ENCODE assay signal across 33 cellular contexts in genomic region chr5:39315995-39316394, GRCh38. TPM values are rescaled to one million over a fixed set of nuclear protein-coding genes. Genes with fewer than 3 reads are reported as not detected.
"Had no signal": no experiment of that assay in that cellular context is flagged by ENCODE, and none has a peak within 500 bp of the region (broad histone marks: within the 10 kb centered on the region; RNA-seq: fewer than 3 reads in every experiment).

No MANE protein-coding gene starts in this region.

- ATAC-seq: Panc1 had no signal

- H3K27me3 ChIP-seq: SJSA1 had no signal

- H3K4me3 ChIP-seq: PC-9, SJSA1 had no signal

- H3K36me3 ChIP-seq: SJSA1 had no signal

- H3K27ac ChIP-seq: PC-9, RWPE1, SJSA1 had no signal

- H3K9ac ChIP-seq: SK-N-SH had no signal

- FAIRE-seq: RCC 7860 had no signal

- H2AFZ ChIP-seq: PC-9 had no signal

- H3K9me3 ChIP-seq: SJSA1, SK-N-SH had no signal

- H3K4me2 ChIP-seq: PC-9, SK-N-SH had no signal

- DNase-seq: NCI-H1048, NCI-H1092 treated with DMSO at 0.1 percent for 48 hours, NCI-H1105 treated with DMSO at 0.1 percent for 48 hours, NCI-H1417, NCI-H1436, NCI-H1694 treated with DMSO at 0.1 percent for 48 hours, NCI-H187 treated with DMSO at 0.1 percent for 48 hours, NCI-H2029, NCI-H2081, NCI-H2171 treated with DMSO at 0.1 percent for 48 hours, NCI-H226, NCI-H446 treated with DMSO at 0.1 percent for 48 hours, NCI-H510A, NCI-H524, NCI-H526, NCI-H69, NCI-H748 treated with DMSO at 0.1 percent for 48 hours, NCI-H82, PC-9, Right ventricle myocardium superior, SHP77 treated with DMSO at 0.1 percent for 48 hours, SK-N-SH, SW 1271, T-helper 1 cell, T-helper 2 cell had no signal

- H3K4me1 ChIP-seq: SJSA1 had no signal

RNA-seq across cellular contexts. Expression of gene C9, which starts 48.3 kb away (rescaled TPM):
- total RNA-seq: LHCN-M2, MCF 10A, OCI-LY7, PC-9, Right ventricle myocardium superior, RPMI7951 had no signal
- polyA plus RNA-seq: SK-N-SH had no signal
